ENCODE assay signal across 38 cellular contexts in the genomic region with DNA sequence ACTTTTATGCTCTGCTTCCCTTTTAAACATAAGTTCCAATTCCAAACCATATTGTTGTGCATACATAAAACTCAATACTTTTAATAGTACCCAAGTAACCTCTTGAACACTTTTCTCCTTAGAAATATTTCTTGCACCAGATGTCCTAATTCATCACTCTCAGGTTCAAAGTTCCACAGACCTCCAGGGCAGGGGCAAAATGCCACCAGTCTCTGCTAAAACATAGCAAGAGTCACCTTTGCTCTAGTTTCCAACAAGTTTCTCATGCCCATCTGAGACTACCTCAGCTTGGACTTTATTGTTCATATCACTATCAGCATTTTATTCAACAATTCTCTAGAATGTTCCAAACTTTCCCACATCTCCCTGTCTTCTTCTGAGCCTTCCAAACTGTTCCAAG. TPM values are rescaled to one million over a fixed set of nuclear protein-coding genes. Genes with fewer than 3 reads are reported as not detected.
"Had no signal": no experiment of that assay in that cellular context is flagged by ENCODE, and none has a peak within 500 bp of the region (broad histone marks: within the 10 kb centered on the region; RNA-seq: fewer than 3 reads in every experiment).

No MANE protein-coding gene starts in this region.

- DNase-seq: Karpas-422, Kasumi-1, MG63, MM.1S, MV-4-11, NCI-H1048, NCI-H1092, NCI-H1092 treated with DMSO at 0.1 percent for 48 hours, NCI-H1105, NCI-H1105 treated with DMSO at 0.1 percent for 48 hours, NCI-H1417, NCI-H1417 treated with DMSO at 0.1 percent for 48 hours, NCI-H1436, NCI-H1436 treated with DMSO at 0.1 percent for 48 hours, NCI-H146, NCI-H1694, NCI-H1694 treated with DMSO at 0.1 percent for 48 hours, NCI-H187, NCI-H187 treated with DMSO at 0.1 percent for 48 hours, NCI-H1930, NCI-H2029, NCI-H2029 treated with DMSO at 0.1 percent for 48 hours, NCI-H2081, NCI-H2081 treated with DMSO at 0.1 percent for 48 hours, NCI-H2107, NCI-H2171, NCI-H2171 treated with DMSO at 0.1 percent for 48 hours, NCI-H2227 treated with DMSO at 0.1 percent for 48 hours, NCI-H226, NCI-H345, NCI-H446, NCI-H446 treated with DMSO at 0.1 percent for 48 hours, NCI-H510A, NCI-H510A treated with DMSO at 0.1 percent for 48 hours had no signal

- H3K27me3 ChIP-seq: MG63 had no signal

- H3K36me3 ChIP-seq: MG63 had no signal

- H3K4me3 ChIP-seq: MG63 had no signal

- H3K9me3 ChIP-seq: MG63 had no signal

RNA-seq across cellular contexts. Expression of a gene that starts 13.7 kb away (rescaled TPM):
- total RNA-seq: LHCN-M2, M059J, MCF 10A, NCI-H460 had no signal

RNA-seq across cellular contexts. Expression of a gene that starts 23.7 kb away (rescaled TPM):
- total RNA-seq: MCF 10A had no signal
